In genomic region chr14:59294662-59294992, GRCh38 we compare ENCODE assay signal across 15 cellular contexts.
DNase-seq lines count a peak whose midpoint lies in the region; ATAC-seq and TF ChIP-seq lines count a peak whose summit lies in the region.
"Had no signal": no experiment of that assay in that cellular context is flagged by ENCODE, and none has a peak within 500 bp of the region (broad histone marks: within the 10 kb centered on the region; RNA-seq: fewer than 3 reads in every experiment).

No MANE protein-coding gene starts in this region.

- H3K9me3 Mint-ChIP-seq in CD4-positive, alpha-beta memory T cell: no peaks in the 10 kb centered on the region
- H3K9me3 Mint-ChIP-seq: neural progenitor cell; stimulated activated naive B cell treated with anti-CD40 and anti-IgM and Interleukin-4, amounts not matched to agents 10 μg/mL and 1 μg/mL and 100 μg/mL, for 72 hours had no signal

- no peak for ATAC-seq in GM18867 (IDR thresholded peaks at IDR 0.05; ENCODE audit: unreplicated experiment)
- ATAC-seq: right lobe of liver; stimulated activated naive B cell treated with anti-CD40 and anti-IgM and Interleukin-4, amounts not matched to agents 10 μg/mL and 1 μg/mL and 100 μg/mL, for 72 hours had no signal

- H3K4me1 ChIP-seq in SK-N-SH (ENCODE audit: control insufficient read depth in 1 of 2, insufficient read depth in 2 of 2, low read depth in 1 of 2, low read length in 1 of 2) (peaks cover 16 to 21% of the 10 kb centered on the region in 2 experiments), rectal smooth muscle tissue (ENCODE audit: control insufficient read depth, insufficient read depth, low read length) (peaks cover 20% of the 10 kb centered on the region)
- H3K4me1 ChIP-seq in CD4-positive, alpha-beta memory T cell (ENCODE audit: insufficient read depth, low read length): no peaks in the 10 kb centered on the region

- POLR2A ChIA-PET in SK-N-SH (lab: Yijun Ruan, JAX): no interaction called here
- POLR2A ChIA-PET in CD4-positive, alpha-beta memory T cell (lab: Charles Lee; ENCODE audit: partially characterized antibody): no interaction called here

- H3K4me3 ChIP-seq in SK-N-SH (ENCODE audit: low read depth in 2 of 2, low read length in 1 of 2) (no peak overlapping the region), rectal smooth muscle tissue (ENCODE audit: low read length) (no peak overlapping the region)
- no peak overlapping the region for H3K4me3 ChIP-seq in CD4-positive, alpha-beta memory T cell (ENCODE audit: low read length in 2 of 2)
- H3K4me3 ChIP-seq: neural progenitor cell, right lobe of liver had no signal

- DNase-seq in AG20443 (ENCODE audit: low spot score) (peak; percentile 58), SK-N-SH (no peak), fibroblast of peridontal ligament (ENCODE audit: extremely low read depth) (peak; percentile 95), NCI-H187 (lab: John Stamatoyannopoulos, UW) (no peak), NOMO-1 treated with dmso at 0.1 percent for 144 hours (lab: John Stamatoyannopoulos, UW; ENCODE audit: unreplicated experiment) (no peak)
- DNase-seq in CD4-positive, alpha-beta memory T cell: no peak
- DNase-seq: KG1; NCI-H146; NCI-H446 treated with DMSO at 0.1 percent for 48 hours; right lobe of liver; stimulated activated naive B cell treated with anti-CD40 and anti-IgM and Interleukin-4, amounts not matched to agents 10 μg/mL and 1 μg/mL and 100 μg/mL, for 72 hours had no signal

- peak overlapping the region; percentile 0; the same call in 1 of the 2 replicates for H3K4me2 ChIP-seq in SK-N-SH
- H3K4me2 ChIP-seq: neural progenitor cell had no signal

- CTCF ChIA-PET in SK-N-SH (lab: Yijun Ruan, JAX): interaction anchor here (1.3 kb wide), 1 partner anchor 9 kb away, joined by 5 read pairs; no protein-coding TSS in a partner anchor
- CTCF ChIA-PET in CD4-positive, alpha-beta memory T cell (lab: Charles Lee; ENCODE audit: partially characterized antibody): no interaction called here

- peaks cover 8 to 18% of the 10 kb centered on the region in 2 experiments for H3K36me3 ChIP-seq in SK-N-SH (replicated peaks in 1 of 2; ENCODE audit: control insufficient read depth in 1 of 2, insufficient read depth in 2 of 2, low read length in 1 of 2)
- H3K36me3 ChIP-seq in rectal smooth muscle tissue (ENCODE audit: control insufficient read depth, insufficient read depth, low read length): peaks cover 9% of the 10 kb centered on the region
- H3K36me3 ChIP-seq in CD4-positive, alpha-beta memory T cell (ENCODE audit: insufficient read depth, low read length): no peaks in the 10 kb centered on the region
- H3K36me3 ChIP-seq: neural progenitor cell, right lobe of liver had no signal

- H3K9me3 ChIP-seq in SK-N-SH: no peaks in the 10 kb centered on the region
- H3K9me3 ChIP-seq in CD4-positive, alpha-beta memory T cell (ENCODE audit: control insufficient read depth in 1 of 2, low read length in 2 of 2): no peaks in the 10 kb centered on the region
- H3K9me3 ChIP-seq: right lobe of liver had no signal

- H3K27ac ChIP-seq in SK-N-SH (ENCODE audit: low read depth in 2 of 2, low read length in 1 of 2) (peak overlapping the region; percentile 74 to 82), rectal smooth muscle tissue (ENCODE audit: low read depth, low read length) (peak overlapping the region; percentile 67)
- no peak overlapping the region for H3K27ac ChIP-seq in CD4-positive, alpha-beta memory T cell (ENCODE audit: low read depth, low read length)
- H3K27ac ChIP-seq: neural progenitor cell had no signal

- H3K27me3 ChIP-seq in SK-N-SH (ENCODE audit: insufficient read depth) (no peaks in the 10 kb centered on the region), rectal smooth muscle tissue (ENCODE audit: control insufficient read depth, insufficient read depth, low read length) (no peaks in the 10 kb centered on the region)
- H3K27me3 ChIP-seq in CD4-positive, alpha-beta memory T cell (ENCODE audit: insufficient read depth, low read length): no peaks in the 10 kb centered on the region
- H3K27me3 ChIP-seq: neural progenitor cell, right lobe of liver had no signal

- peaks cover 13 to 21% (median 19%) of the 10 kb centered on the region in 4 donors for H3K4me1 Mint-ChIP-seq in CD4-positive, alpha-beta memory T cell

- peak; percentile 17 to 43; a peak in 2 of 4 replicates for TF ChIP-seq EP300 in SK-N-SH (IDR thresholded peaks at IDR 0.05; ENCODE audit: borderline replicate concordance in 1 of 2, low read depth in 1 of 2, low read length in 1 of 2)

- peaks cover 27 to 42% of the 10 kb centered on the region in 2 donors for H3K36me3 Mint-ChIP-seq in CD4-positive, alpha-beta memory T cell

- no peak overlapping the region for H3K9ac ChIP-seq in SK-N-SH
- H3K9ac ChIP-seq in rectal smooth muscle tissue (ENCODE audit: low read length): no peak overlapping the region
- H3K9ac ChIP-seq: neural progenitor cell had no signal

- H3K9me2 ChIP-seq in SK-N-SH: no peaks in the 10 kb centered on the region

- H3K27ac Mint-ChIP-seq in CD4-positive, alpha-beta memory T cell: no peak overlapping the region
- H3K27ac Mint-ChIP-seq: activated naive CD8-positive, alpha-beta T cell; neural progenitor cell; stimulated activated naive B cell treated with anti-CD40 and anti-IgM and Interleukin-4, amounts not matched to agents 10 μg/mL and 1 μg/mL and 100 μg/mL, for 72 hours had no signal

- H2AFZ ChIP-seq in SK-N-SH (ENCODE audit: low read depth): no peak overlapping the region
- H2AFZ ChIP-seq: neural progenitor cell had no signal

- no peak overlapping the region for H3K4me3 Mint-ChIP-seq in CD4-positive, alpha-beta memory T cell
- H3K4me3 Mint-ChIP-seq: activated naive CD8-positive, alpha-beta T cell; neural progenitor cell; stimulated activated naive B cell treated with anti-CD40 and anti-IgM and Interleukin-4, amounts not matched to agents 10 μg/mL and 1 μg/mL and 100 μg/mL, for 72 hours had no signal

- WGBS in SK-N-SH (ENCODE audit: low lambda C conversion rate): 27% methylated on average over 1 of the region's 1 CpG

- intact Hi-C loops in CD4-positive, alpha-beta memory T cell (cut with micrococcal nuclease): no loop called here

- H3K27me3 Mint-ChIP-seq in CD4-positive, alpha-beta memory T cell: no peaks in the 10 kb centered on the region
- H3K27me3 Mint-ChIP-seq: activated naive CD8-positive, alpha-beta T cell; stimulated activated naive B cell treated with anti-CD40 and anti-IgM and Interleukin-4, amounts not matched to agents 10 μg/mL and 1 μg/mL and 100 μg/mL, for 72 hours had no signal

- no peaks in the 10 kb centered on the region for H3K79me2 ChIP-seq in SK-N-SH (ENCODE audit: insufficient read depth)

- no peak for TF ChIP-seq CTCF in SK-N-SH (IDR thresholded peaks at IDR 0.05)

- peaks cover 7% of the 10 kb centered on the region for H3F3A ChIP-seq in SK-N-SH (replicated peaks; ENCODE audit: insufficient read depth)

- no peak for TF ChIP-seq RAD21 in SK-N-SH (IDR thresholded peaks at IDR 0.05; ENCODE audit: low read length)

- no peaks in the 10 kb centered on the region for H4K20me1 ChIP-seq in SK-N-SH (ENCODE audit: insufficient read depth)

TF ChIP-seq in SK-N-SH, 30 proteins besides CTCF, POLR2A, EP300 and RAD21 (continues in another document):
- TF ChIP-seq EZH2phosphoT487 (IDR thresholded peaks at IDR 0.05; ENCODE audit: borderline replicate concordance, low read depth): no peak
- no peak for TF ChIP-seq GABPA (IDR thresholded peaks at IDR 0.05; ENCODE audit: low read depth)
- no peak for TF ChIP-seq ZBTB33 (IDR thresholded peaks at IDR 0.05; ENCODE audit: borderline replicate concordance, low read depth)
- TF ChIP-seq IRF3 (IDR thresholded peaks at IDR 0.05; ENCODE audit: low read depth, low read length): no peak
- TF ChIP-seq TCF12 (IDR thresholded peaks at IDR 0.05): peak; percentile 92
- TF ChIP-seq SIN3A (IDR thresholded peaks at IDR 0.05; ENCODE audit: borderline replicate concordance, low read depth, low read length): no peak
- peak; percentile 59; the same call in 1 of the 2 replicates for TF ChIP-seq NFIC (IDR thresholded peaks at IDR 0.05; ENCODE audit: borderline replicate concordance)
- no peak for TF ChIP-seq YY1 (IDR thresholded peaks at IDR 0.05; ENCODE audit: low read depth)

Comparison
In these comparisons a context has a peak if more than half of its experiments do, and no peak if none do; other contexts are left out.
1. DNase-seq: peak in AG20443 (single experiment) and fibroblast of peridontal ligament (single experiment); none in SK-N-SH (single experiment), CD4-positive, alpha-beta memory T cell (0 of 5), NCI-H187 (0 of 2) and NOMO-1 treated with dmso at 0.1 percent for 144 hours (single experiment).